20 cellular contexts compared by ENCODE assay signal in the genomic region with DNA sequence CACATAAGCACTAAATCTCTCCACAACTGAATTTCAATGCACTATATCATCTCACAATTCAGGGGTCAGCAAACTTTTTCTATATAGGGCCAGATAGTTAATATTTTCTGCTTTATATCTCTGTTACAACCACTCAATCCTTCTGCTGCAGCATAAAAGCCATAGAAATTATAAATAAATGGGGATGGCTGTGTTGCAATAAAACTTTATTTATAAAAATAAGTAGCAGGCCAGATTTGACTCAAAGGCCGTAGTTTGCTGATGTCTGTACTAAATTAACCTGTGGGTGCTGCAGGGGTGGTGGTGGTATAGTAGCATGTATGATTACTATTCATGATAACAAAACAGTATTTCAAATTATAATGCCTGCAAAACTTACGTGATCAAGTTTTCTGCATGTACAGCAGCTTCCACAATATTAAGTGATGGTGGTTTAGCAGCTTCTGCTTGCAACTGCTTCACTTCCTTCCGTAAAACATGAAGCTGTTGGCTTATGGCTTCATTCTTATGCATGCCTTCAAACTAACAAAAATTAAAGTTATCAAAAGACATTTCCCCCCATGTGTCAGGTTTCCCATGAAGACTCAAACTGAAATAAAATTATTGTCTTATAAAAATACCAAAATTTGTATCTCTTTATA.
"Had no signal": no experiment of that assay in that cellular context is flagged by ENCODE, and none has a peak within 500 bp of the region (broad histone marks: within the 10 kb centered on the region; RNA-seq: fewer than 3 reads in every experiment).

No MANE protein-coding gene starts in this region.

- H3K4me3 ChIP-seq: adrenal gland, cardiac muscle cell, gastroesophageal sphincter, heart right ventricle, transverse colon had no signal

- FAIRE-seq: endometrium, TTC549 had no signal

- H3K9me3 Mint-ChIP-seq: activated naive CD4-positive, alpha-beta T cell treated with anti-CD3 and anti-CD28 coated beads, Interleukin-2, amount 10 ng/mL, durations not matched to agents 7 days and 5 days; naive B cell; WTC11 had no signal

- H3K4me3 Mint-ChIP-seq: activated CD8-positive, alpha-beta T cell treated with anti-CD3 and anti-CD28 coated beads, Interleukin-2, amount 10 ng/mL, durations not matched to agents 7 days and 5 days; activated naive CD4-positive, alpha-beta T cell treated with anti-CD3 and anti-CD28 coated beads, Interleukin-2, amount 10 ng/mL, durations not matched to agents 7 days and 5 days; naive B cell; WTC11 had no signal

- H3K27me3 Mint-ChIP-seq: activated naive CD4-positive, alpha-beta T cell treated with anti-CD3 and anti-CD28 coated beads, Interleukin-2, amount 10 ng/mL, durations not matched to agents 7 days and 5 days; naive B cell had no signal

- H3K27ac ChIP-seq: adrenal gland, cardiac muscle cell, gastroesophageal sphincter, transverse colon had no signal

- H3K4me1 Mint-ChIP-seq: activated naive CD4-positive, alpha-beta T cell treated with anti-CD3 and anti-CD28 coated beads, Interleukin-2, amount 10 ng/mL, durations not matched to agents 7 days and 5 days; naive B cell; WTC11 had no signal

- H3K27ac Mint-ChIP-seq: activated CD8-positive, alpha-beta T cell treated with anti-CD3 and anti-CD28 coated beads, Interleukin-2, amount 10 ng/mL, durations not matched to agents 7 days and 5 days; activated naive CD4-positive, alpha-beta T cell treated with anti-CD3 and anti-CD28 coated beads, Interleukin-2, amount 10 ng/mL, durations not matched to agents 7 days and 5 days; WTC11 had no signal

- H3K4me1 ChIP-seq: gastroesophageal sphincter, transverse colon had no signal

- DNase-seq: activated CD4-positive, alpha-beta T cell treated with anti-CD3 and anti-CD28 coated beads for 48 hours; activated CD8-positive, alpha-beta memory T cell treated with anti-CD3 and anti-CD28 coated beads, Interleukin-2, amount 50 U/mL, for 4 hours; activated CD8-positive, alpha-beta T cell treated with anti-CD3 and anti-CD28 coated beads, Interleukin-2, amount 10 ng/mL, durations not matched to agents 7 days and 5 days; activated naive CD4-positive, alpha-beta T cell treated with anti-CD3 and anti-CD28 coated beads, Interleukin-2, amount 10 ng/mL, durations not matched to agents 7 days and 5 days; adrenal gland; heart right ventricle; mammary epithelial cell; naive B cell; nucleus accumbens; posterior cingulate gyrus; retina; stimulated activated CD4-positive, alpha-beta T cell treated with anti-CD3 and anti-CD28 coated beads, Interleukin-2, amount 100 ng/mL, for 48 hours; stimulated activated naive CD8-positive, alpha-beta T cell treated with anti-CD3 and anti-CD28 coated beads, Interleukin-15, Interleukin-2, amounts not matched to agents 100 U/mL and 50 U/mL, for 24 hours; T-helper 2 cell; transverse colon had no signal

- H3K27me3 ChIP-seq: adrenal gland, cardiac muscle cell, gastroesophageal sphincter, heart right ventricle, transverse colon had no signal

- ATAC-seq: activated CD8-positive, alpha-beta T cell treated with anti-CD3 and anti-CD28 coated beads, Interleukin-2, amount 10 ng/mL, durations not matched to agents 7 days and 5 days; gastroesophageal sphincter; heart right ventricle; stimulated activated naive CD8-positive, alpha-beta T cell treated with anti-CD3 and anti-CD28 coated beads, Interleukin-15, Interleukin-2, amounts not matched to agents 100 U/mL and 50 U/mL, for 24 hours; WTC11 had no signal

- H3K9me3 ChIP-seq: adrenal gland, gastroesophageal sphincter, heart right ventricle, transverse colon had no signal
